Comparison of ENCODE assay signal across 1 cellular context in the genomic region with DNA sequence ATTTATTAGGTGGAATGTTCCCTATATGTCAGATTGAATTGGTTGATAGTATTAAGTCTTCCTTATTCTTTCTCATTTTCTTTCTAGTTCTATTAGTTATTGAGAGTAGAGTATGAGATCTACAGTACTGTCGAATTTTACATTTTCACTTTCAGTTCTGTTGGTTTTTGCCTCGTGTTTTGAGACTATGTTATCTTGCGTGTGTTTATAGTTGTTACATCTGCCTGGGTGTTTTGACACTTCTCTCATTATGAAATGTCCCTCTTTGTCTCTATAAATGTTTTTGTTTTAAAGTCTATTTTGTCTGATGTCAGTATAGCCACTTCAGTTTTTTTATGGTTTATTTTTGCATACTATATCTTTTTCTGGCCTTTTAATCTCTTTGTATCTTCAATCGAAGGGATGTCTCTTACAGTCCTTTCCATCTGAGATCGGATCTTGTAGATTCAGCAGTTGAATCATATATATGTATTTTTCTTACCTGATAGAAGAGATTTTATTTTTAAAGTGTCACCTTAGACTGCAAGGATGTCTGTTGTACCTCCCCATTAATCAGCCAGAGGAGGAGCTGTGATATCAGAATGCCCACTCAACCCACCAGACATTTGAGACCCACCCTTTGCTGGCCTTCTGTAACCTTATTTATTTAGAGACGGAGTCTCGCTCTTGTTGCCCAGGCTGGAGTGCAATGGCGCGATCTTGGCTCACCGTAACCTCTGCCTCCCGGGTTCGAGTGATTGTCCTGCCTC.
A peak's percentile ranks its signal among the peaks of the same experiment; 100 is the strongest.
TF ChIP-seq lines count a peak whose summit lies in the region.

No MANE protein-coding gene starts in this region.

TF ChIP-seq in GM12878, 131 proteins besides CTCF, POLR2A, EP300 and RAD21:
- TF ChIP-seq ETV6 (conservative IDR thresholded peaks at IDR 0.05 in 1 of 2, IDR thresholded peaks at IDR 0.05 in 1 of 2; ENCODE audit: borderline replicate concordance in 1 of 2, low read depth in 1 of 2) (no peak), ZZZ3 (IDR thresholded peaks at IDR 0.05; ENCODE audit: control insufficient read depth, insufficient read length, low read depth) (no peak), SIX5 (IDR thresholded peaks at IDR 0.05; ENCODE audit: low read depth, low read length, severe bottlenecking) (no peak), PAX8 (IDR thresholded peaks at IDR 0.05) (peak; percentile 63; the same call in 1 of the 2 replicates), MEF2B (IDR thresholded peaks at IDR 0.05; ENCODE audit: partially characterized antibody, poor library complexity, severe bottlenecking) (peak; percentile 16), MXI1 (IDR thresholded peaks at IDR 0.05; ENCODE audit: low read depth, low read length) (peak; percentile 48; the same call in 1 of the 2 replicates), NFXL1 (IDR thresholded peaks at IDR 0.05; ENCODE audit: borderline replicate concordance) (no peak), KAT2A (conservative IDR thresholded peaks at IDR 0.05; ENCODE audit: control insufficient read depth, low read depth, low read length) (no peak), RCOR1 (conservative IDR thresholded peaks at IDR 0.05; ENCODE audit: low read depth, low read length) (no peak), WRNIP1 (IDR thresholded peaks at IDR 0.05; ENCODE audit: borderline replicate concordance, low read depth, low read length) (no peak), ASH2L (IDR thresholded peaks at IDR 0.05; ENCODE audit: borderline replicate concordance, low read depth) (no peak), ZNF274 (IDR thresholded peaks at IDR 0.05; ENCODE audit: insufficient read depth, insufficient read length) (no peak), SIN3A (IDR thresholded peaks at IDR 0.05; ENCODE audit: low read depth, low read length) (peak; percentile 60; the same call in 1 of the 2 replicates), ESRRA (IDR thresholded peaks at IDR 0.05; ENCODE audit: low read length) (no peak), NFYA (IDR thresholded peaks at IDR 0.05; ENCODE audit: borderline replicate concordance, low read depth, low read length) (no peak), HDGF (IDR thresholded peaks at IDR 0.05) (no peak), SREBF1 (IDR thresholded peaks at IDR 0.05; ENCODE audit: low read length) (no peak), CBX3 (IDR thresholded peaks at IDR 0.05; ENCODE audit: borderline replicate concordance, low read depth) (no peak)
- TF ChIP-seq, protein P1, sequence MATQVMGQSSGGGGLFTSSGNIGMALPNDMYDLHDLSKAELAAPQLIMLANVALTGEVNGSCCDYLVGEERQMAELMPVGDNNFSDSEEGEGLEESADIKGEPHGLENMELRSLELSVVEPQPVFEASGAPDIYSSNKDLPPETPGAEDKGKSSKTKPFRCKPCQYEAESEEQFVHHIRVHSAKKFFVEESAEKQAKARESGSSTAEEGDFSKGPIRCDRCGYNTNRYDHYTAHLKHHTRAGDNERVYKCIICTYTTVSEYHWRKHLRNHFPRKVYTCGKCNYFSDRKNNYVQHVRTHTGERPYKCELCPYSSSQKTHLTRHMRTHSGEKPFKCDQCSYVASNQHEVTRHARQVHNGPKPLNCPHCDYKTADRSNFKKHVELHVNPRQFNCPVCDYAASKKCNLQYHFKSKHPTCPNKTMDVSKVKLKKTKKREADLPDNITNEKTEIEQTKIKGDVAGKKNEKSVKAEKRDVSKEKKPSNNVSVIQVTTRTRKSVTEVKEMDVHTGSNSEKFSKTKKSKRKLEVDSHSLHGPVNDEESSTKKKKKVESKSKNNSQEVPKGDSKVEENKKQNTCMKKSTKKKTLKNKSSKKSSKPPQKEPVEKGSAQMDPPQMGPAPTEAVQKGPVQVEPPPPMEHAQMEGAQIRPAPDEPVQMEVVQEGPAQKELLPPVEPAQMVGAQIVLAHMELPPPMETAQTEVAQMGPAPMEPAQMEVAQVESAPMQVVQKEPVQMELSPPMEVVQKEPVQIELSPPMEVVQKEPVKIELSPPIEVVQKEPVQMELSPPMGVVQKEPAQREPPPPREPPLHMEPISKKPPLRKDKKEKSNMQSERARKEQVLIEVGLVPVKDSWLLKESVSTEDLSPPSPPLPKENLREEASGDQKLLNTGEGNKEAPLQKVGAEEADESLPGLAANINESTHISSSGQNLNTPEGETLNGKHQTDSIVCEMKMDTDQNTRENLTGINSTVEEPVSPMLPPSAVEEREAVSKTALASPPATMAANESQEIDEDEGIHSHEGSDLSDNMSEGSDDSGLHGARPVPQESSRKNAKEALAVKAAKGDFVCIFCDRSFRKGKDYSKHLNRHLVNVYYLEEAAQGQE (IDR thresholded peaks at IDR 0.05; ENCODE audit: low read depth, low read length), result no peak
- TF ChIP-seq, protein P2, sequence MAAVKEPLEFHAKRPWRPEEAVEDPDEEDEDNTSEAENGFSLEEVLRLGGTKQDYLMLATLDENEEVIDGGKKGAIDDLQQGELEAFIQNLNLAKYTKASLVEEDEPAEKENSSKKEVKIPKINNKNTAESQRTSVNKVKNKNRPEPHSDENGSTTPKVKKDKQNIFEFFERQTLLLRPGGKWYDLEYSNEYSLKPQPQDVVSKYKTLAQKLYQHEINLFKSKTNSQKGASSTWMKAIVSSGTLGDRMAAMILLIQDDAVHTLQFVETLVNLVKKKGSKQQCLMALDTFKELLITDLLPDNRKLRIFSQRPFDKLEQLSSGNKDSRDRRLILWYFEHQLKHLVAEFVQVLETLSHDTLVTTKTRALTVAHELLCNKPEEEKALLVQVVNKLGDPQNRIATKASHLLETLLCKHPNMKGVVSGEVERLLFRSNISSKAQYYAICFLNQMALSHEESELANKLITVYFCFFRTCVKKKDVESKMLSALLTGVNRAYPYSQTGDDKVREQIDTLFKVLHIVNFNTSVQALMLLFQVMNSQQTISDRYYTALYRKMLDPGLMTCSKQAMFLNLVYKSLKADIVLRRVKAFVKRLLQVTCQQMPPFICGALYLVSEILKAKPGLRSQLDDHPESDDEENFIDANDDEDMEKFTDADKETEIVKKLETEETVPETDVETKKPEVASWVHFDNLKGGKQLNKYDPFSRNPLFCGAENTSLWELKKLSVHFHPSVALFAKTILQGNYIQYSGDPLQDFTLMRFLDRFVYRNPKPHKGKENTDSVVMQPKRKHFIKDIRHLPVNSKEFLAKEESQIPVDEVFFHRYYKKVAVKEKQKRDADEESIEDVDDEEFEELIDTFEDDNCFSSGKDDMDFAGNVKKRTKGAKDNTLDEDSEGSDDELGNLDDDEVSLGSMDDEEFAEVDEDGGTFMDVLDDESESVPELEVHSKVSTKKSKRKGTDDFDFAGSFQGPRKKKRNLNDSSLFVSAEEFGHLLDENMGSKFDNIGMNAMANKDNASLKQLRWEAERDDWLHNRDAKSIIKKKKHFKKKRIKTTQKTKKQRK (IDR thresholded peaks at IDR 0.05; ENCODE audit: low read depth, low read length), result no peak
- TF ChIP-seq, protein P3, sequence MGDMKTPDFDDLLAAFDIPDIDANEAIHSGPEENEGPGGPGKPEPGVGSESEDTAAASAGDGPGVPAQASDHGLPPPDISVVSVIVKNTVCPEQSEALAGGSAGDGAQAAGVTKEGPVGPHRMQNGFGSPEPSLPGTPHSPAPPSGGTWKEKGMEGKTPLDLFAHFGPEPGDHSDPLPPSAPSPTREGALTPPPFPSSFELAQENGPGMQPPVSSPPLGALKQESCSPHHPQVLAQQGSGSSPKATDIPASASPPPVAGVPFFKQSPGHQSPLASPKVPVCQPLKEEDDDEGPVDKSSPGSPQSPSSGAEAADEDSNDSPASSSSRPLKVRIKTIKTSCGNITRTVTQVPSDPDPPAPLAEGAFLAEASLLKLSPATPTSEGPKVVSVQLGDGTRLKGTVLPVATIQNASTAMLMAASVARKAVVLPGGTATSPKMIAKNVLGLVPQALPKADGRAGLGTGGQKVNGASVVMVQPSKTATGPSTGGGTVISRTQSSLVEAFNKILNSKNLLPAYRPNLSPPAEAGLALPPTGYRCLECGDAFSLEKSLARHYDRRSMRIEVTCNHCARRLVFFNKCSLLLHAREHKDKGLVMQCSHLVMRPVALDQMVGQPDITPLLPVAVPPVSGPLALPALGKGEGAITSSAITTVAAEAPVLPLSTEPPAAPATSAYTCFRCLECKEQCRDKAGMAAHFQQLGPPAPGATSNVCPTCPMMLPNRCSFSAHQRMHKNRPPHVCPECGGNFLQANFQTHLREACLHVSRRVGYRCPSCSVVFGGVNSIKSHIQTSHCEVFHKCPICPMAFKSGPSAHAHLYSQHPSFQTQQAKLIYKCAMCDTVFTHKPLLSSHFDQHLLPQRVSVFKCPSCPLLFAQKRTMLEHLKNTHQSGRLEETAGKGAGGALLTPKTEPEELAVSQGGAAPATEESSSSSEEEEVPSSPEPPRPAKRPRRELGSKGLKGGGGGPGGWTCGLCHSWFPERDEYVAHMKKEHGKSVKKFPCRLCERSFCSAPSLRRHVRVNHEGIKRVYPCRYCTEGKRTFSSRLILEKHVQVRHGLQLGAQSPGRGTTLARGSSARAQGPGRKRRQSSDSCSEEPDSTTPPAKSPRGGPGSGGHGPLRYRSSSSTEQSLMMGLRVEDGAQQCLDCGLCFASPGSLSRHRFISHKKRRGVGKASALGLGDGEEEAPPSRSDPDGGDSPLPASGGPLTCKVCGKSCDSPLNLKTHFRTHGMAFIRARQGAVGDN (IDR thresholded peaks at IDR 0.05), result peak; percentile 84
